In the genomic region with DNA sequence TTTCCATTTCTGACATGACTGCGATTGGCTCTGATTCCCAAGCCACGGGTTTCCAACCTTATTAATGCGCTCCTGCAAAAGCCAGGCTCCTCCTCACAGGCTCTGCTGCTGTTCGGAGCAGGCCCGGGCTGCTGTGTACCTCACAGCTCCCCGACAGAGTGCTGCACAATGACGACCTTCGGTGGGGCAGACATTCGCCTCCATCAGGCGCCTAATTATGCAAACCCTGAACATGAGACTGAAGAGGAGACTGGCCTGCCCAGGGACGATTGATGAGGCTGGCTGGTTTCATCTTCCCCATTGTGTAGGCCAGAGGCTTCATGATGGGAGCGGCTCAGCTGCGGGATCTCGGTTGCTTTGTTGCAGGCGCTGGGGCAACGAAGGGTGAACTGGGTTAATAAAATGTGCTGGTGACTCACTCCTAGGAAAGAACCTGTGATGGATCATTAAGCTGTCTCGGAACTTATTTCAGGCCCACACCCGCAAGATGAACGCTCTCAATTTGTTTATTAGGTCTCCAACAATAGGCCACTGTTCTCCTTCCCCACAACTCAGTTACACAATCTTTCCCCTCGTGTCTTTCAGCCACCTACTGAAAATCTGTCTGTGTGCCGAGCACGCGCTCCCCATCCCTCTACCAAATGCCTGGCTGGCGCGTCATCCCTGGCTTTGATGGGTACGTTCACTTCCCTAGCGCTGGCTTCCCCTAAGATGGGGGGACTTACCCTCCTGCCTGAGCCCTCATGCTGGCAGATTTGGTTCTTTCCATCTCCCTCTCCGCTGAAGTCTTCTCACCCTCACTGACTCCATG, we compare ENCODE assay signal across 12 cellular contexts. TPM values are rescaled to one million over a fixed set of nuclear protein-coding genes. Genes with fewer than 3 reads are reported as not detected.
DNase-seq lines count a peak whose midpoint lies in the region; ATAC-seq, FAIRE-seq and TF ChIP-seq lines count a peak whose summit lies in the region.
"Had no signal": no experiment of that assay in that cellular context is flagged by ENCODE, and none has a peak within 500 bp of the region (broad histone marks: within the 10 kb centered on the region; RNA-seq: fewer than 3 reads in every experiment).

No MANE protein-coding gene starts in this region.

- H3K9me3 ChIP-seq in kidney (ENCODE audit: control insufficient read depth in 1 of 2, low read length in 2 of 2), result no peaks in the 10 kb centered on the region
- no peaks in the 10 kb centered on the region for H3K9me3 ChIP-seq in gastrocnemius medialis

- H3K4me3 Mint-ChIP-seq in activated naive CD8-positive, alpha-beta T cell treated with anti-CD3 and anti-CD28 coated beads for 36 hours, result no peak overlapping the region
- H3K4me3 Mint-ChIP-seq: naive thymus-derived CD8-positive, alpha-beta T cell; stimulated activated naive B cell treated with anti-CD40 and anti-IgM and Interleukin-4, amounts not matched to agents 10 μg/mL and 1 μg/mL and 100 μg/mL, for 72 hours had no signal

- H3K9me3 Mint-ChIP-seq in activated naive CD8-positive, alpha-beta T cell treated with anti-CD3 and anti-CD28 coated beads for 36 hours, result no peaks in the 10 kb centered on the region
- H3K9me3 Mint-ChIP-seq: naive thymus-derived CD8-positive, alpha-beta T cell; stimulated activated naive B cell treated with anti-CD40 and anti-IgM and Interleukin-4, amounts not matched to agents 10 μg/mL and 1 μg/mL and 100 μg/mL, for 72 hours had no signal

- DNase-seq in HT1080 (ENCODE audit: low read depth) (peak; percentile 64), astrocyte of the hippocampus (ENCODE audit: low read depth, low spot score) (peak; percentile 87), kidney (peak; percentile 94), gastrocnemius medialis (peak in 1 of 2 donors; percentile 32)
- no peak for DNase-seq in activated naive CD8-positive, alpha-beta T cell treated with anti-CD3 and anti-CD28 coated beads for 36 hours
- DNase-seq: central memory CD4-positive, alpha-beta T cell; naive thymus-derived CD8-positive, alpha-beta T cell; NCI-H1092 treated with DMSO at 0.1 percent for 48 hours; stimulated activated naive B cell treated with anti-CD40 and anti-IgM and Interleukin-4, amounts not matched to agents 10 μg/mL and 1 μg/mL and 100 μg/mL, for 72 hours had no signal

- no peak for TF ChIP-seq POLR2A in gastrocnemius medialis (IDR thresholded peaks at IDR 0.05)

- H3K27me3 Mint-ChIP-seq in activated naive CD8-positive, alpha-beta T cell treated with anti-CD3 and anti-CD28 coated beads for 36 hours, result no peaks in the 10 kb centered on the region
- H3K27me3 Mint-ChIP-seq: naive thymus-derived CD8-positive, alpha-beta T cell had no signal

- H3K27me3 ChIP-seq in gastrocnemius medialis, result no peaks in the 10 kb centered on the region

- intact Hi-C loops in kidney (cut with DNase I) (no loop called here), gastrocnemius medialis (cut with DNase I; ENCODE audit: low total_unique reads) (no loop called here)

- H3K36me3 ChIP-seq in kidney (ENCODE audit: control insufficient read depth in 1 of 2, insufficient read depth in 2 of 2, low read length in 2 of 2) (no peaks in the 10 kb centered on the region), gastrocnemius medialis (no peaks in the 10 kb centered on the region)

- in situ Hi-C loops in gastrocnemius medialis (cut with MboI; ENCODE audit: low sequenced_read_pairs in 4 of 4), result no loop called here

- ATAC-seq in gastrocnemius medialis (peak in 1 of 2 donors; percentile 72), GM21515 (IDR thresholded peaks at IDR 0.05; ENCODE audit: unreplicated experiment) (no peak), GM21529 (IDR thresholded peaks at IDR 0.05; ENCODE audit: unreplicated experiment) (no peak), GM19035 (IDR thresholded peaks at IDR 0.05; ENCODE audit: unreplicated experiment) (no peak)
- ATAC-seq: naive thymus-derived CD8-positive, alpha-beta T cell; stimulated activated naive B cell treated with anti-CD40 and anti-IgM and Interleukin-4, amounts not matched to agents 10 μg/mL and 1 μg/mL and 100 μg/mL, for 72 hours had no signal

- H3K4me3 ChIP-seq in kidney (ENCODE audit: low read length in 2 of 2), result no peak overlapping the region
- H3K4me3 ChIP-seq in gastrocnemius medialis, result no peak overlapping the region

- TF ChIP-seq CTCF in kidney (IDR thresholded peaks at IDR 0.05; ENCODE audit: borderline replicate concordance, extremely low read depth, insufficient read depth) (no peak), gastrocnemius medialis (IDR thresholded peaks at IDR 0.05 in 4 of 5, conservative IDR thresholded peaks at IDR 0.05 in 1 of 5) (no peak)

- no peaks in the 10 kb centered on the region for H3K36me3 Mint-ChIP-seq in activated naive CD8-positive, alpha-beta T cell treated with anti-CD3 and anti-CD28 coated beads for 36 hours
- H3K36me3 Mint-ChIP-seq: naive thymus-derived CD8-positive, alpha-beta T cell; stimulated activated naive B cell treated with anti-CD40 and anti-IgM and Interleukin-4, amounts not matched to agents 10 μg/mL and 1 μg/mL and 100 μg/mL, for 72 hours had no signal

- peaks cover 3% of the 10 kb centered on the region for H3K4me1 Mint-ChIP-seq in activated naive CD8-positive, alpha-beta T cell treated with anti-CD3 and anti-CD28 coated beads for 36 hours
- H3K4me1 Mint-ChIP-seq: stimulated activated naive B cell treated with anti-CD40 and anti-IgM and Interleukin-4, amounts not matched to agents 10 μg/mL and 1 μg/mL and 100 μg/mL, for 72 hours had no signal

- H3K9ac ChIP-seq in kidney (ENCODE audit: low read length in 2 of 2), result peak overlapping the region in 1 of 2 donors; percentile 53

- no peak for FAIRE-seq in kidney (lab: Jason Lieb, UNC)

- H3K4me1 ChIP-seq in kidney (ENCODE audit: control insufficient read depth in 1 of 2, insufficient read depth in 1 of 2, low read depth in 1 of 2, low read length in 2 of 2), result peaks cover 7 to 12% of the 10 kb centered on the region in 2 donors
- no peaks in the 10 kb centered on the region for H3K4me1 ChIP-seq in gastrocnemius medialis

- no peak overlapping the region for H3K27ac Mint-ChIP-seq in activated naive CD8-positive, alpha-beta T cell treated with anti-CD3 and anti-CD28 coated beads for 36 hours
- H3K27ac Mint-ChIP-seq: stimulated activated naive B cell treated with anti-CD40 and anti-IgM and Interleukin-4, amounts not matched to agents 10 μg/mL and 1 μg/mL and 100 μg/mL, for 72 hours had no signal

- H3K27ac ChIP-seq in kidney (ENCODE audit: low read depth in 2 of 2, low read length in 2 of 2) (peak overlapping the region; percentile 66 to 74), gastrocnemius medialis (peak overlapping the region in 3 of 4 donors; percentile 31 to 58 (median 33))

RNA-seq across cellular contexts. Expression of gene TOB1, which starts 27.2 kb away (rescaled TPM):
- total RNA-seq in HT1080 (2014; rRNA removed; shearing (Covaris generic)), result 2.8 and 15.0 TPM in 2 replicates
- polyA plus RNA-seq in HT1080 (2015; cell fraction: cytosol; rRNA removed), result 14.3 and 14.9 TPM in 2 replicates
- polyA plus RNA-seq in HT1080 (2015; cell fraction: nucleus; rRNA removed), result 15.8 and 19.0 TPM in 2 replicates
- total RNA-seq in kidney (141 TPM), gastrocnemius medialis (10 to 100 TPM; 13.6 to 53.5 (median 28.2) TPM)
- polyA plus RNA-seq in kidney (ENCODE audit: insufficient read depth, low read depth, low replicate concordance), result 52.5 TPM
- total RNA-seq in activated naive CD8-positive, alpha-beta T cell treated with anti-CD3 and anti-CD28 coated beads for 36 hours, result 10 to 100 TPM; 40.1 to 44.9 TPM

RNA-seq across cellular contexts. Expression of gene WFIKKN2, which starts 58.0 kb away (rescaled TPM):
- total RNA-seq in HT1080 (2014; rRNA removed; shearing (Covaris generic)), result not detected in 2 replicates
- polyA plus RNA-seq in HT1080 (2015; cell fraction: cytosol; rRNA removed), result not detected in 2 replicates
- 0.12 TPM in 1 of 2 replicates, not detected in the other for polyA plus RNA-seq in HT1080 (2015; cell fraction: nucleus; rRNA removed)
- total RNA-seq in kidney (0.09 TPM), gastrocnemius medialis (under 1 TPM in 3 of 4 donors, not detected in 1; 0.09 to 0.22 (median 0.20) TPM)
- polyA plus RNA-seq in kidney (ENCODE audit: insufficient read depth, low read depth, low replicate concordance), result not detected
- total RNA-seq in activated naive CD8-positive, alpha-beta T cell treated with anti-CD3 and anti-CD28 coated beads for 36 hours, result not detected
- total RNA-seq: naive thymus-derived CD8-positive, alpha-beta T cell had no signal
- polyA plus RNA-seq: naive thymus-derived CD8-positive, alpha-beta T cell had no signal
